Comparison of ENCODE assay signal across 17 cellular contexts in the genomic region with DNA sequence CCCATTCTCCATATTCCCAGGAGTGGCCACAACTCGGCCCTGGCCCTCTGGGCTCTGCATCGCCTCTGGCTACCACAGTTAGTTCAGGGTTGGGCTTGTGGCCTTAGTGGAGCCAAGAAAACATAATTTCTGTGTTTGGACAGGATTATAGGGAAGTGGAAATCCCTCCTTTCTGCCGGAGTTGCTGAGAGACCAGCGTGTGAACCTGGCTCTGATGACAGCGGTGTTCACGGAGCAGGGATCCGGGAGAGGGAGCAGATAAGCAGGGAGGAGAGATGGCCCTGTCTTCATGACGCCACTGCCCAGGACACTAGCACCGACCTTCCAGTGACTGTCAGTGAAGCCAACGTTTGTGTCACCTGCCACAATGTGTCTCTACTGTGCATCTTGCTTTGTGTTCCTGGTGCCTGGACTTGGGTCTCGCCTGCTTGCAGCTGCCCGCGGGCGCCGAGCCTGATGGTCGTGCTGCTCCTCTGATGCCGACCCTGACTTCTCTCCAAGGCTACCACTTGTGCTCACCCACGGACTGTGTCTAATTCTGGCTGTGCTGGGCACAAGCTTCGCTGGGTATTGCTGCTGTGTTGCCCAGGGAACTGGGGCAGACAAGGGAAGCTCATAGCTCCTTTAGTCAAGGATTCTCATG.
DNase-seq lines count a peak whose midpoint lies in the region; ATAC-seq and TF ChIP-seq lines count a peak whose summit lies in the region.
"Had no signal": no experiment of that assay in that cellular context is flagged by ENCODE, and none has a peak within 500 bp of the region (broad histone marks: within the 10 kb centered on the region; RNA-seq: fewer than 3 reads in every experiment).

No MANE protein-coding gene starts in this region.

- no peaks in the 10 kb centered on the region for H3K23me2 ChIP-seq in H9 (ENCODE audit: insufficient read length, low read depth, low read length, poor library complexity, severe bottlenecking)

- no peak overlapping the region for H2BK20ac ChIP-seq in H9 (ENCODE audit: low read depth, low read length, poor library complexity, severe bottlenecking)

- H3K27ac Mint-ChIP-seq in H9: no peak overlapping the region; a peak in 1 of 7 replicates

- H2BK15ac ChIP-seq in H9 (ENCODE audit: low read depth, low read length): no peak overlapping the region

- no peaks in the 10 kb centered on the region for H3K79me2 ChIP-seq in H9 (ENCODE audit: insufficient read depth, low read length)

- H2BK12ac ChIP-seq in H9 (ENCODE audit: insufficient read length, low read depth, low read length): no peak overlapping the region

- no peaks in the 10 kb centered on the region for H3K9me3 ChIP-seq in H9 (ENCODE audit: control insufficient read depth, low read depth, low read length)

- DNase-seq in H9: no peak
- DNase-seq in cerebellar cortex (ENCODE audit: low spot score): peak; percentile 12
- DNase-seq in inferior parietal cortex (ENCODE audit: extremely low spot score): peak; percentile 51
- DNase-seq in sciatic nerve (ENCODE audit: low spot score): no peak
- DNase-seq in DMS 273 (lab: John Stamatoyannopoulos, UW; ENCODE audit: unreplicated experiment): no peak
- no peak for DNase-seq in central memory CD4-positive, alpha-beta T cell
- DNase-seq: activated CD4-positive, CD25-positive, alpha-beta regulatory T cell treated with anti-CD3 and anti-CD28 coated beads, Interleukin-2, amount 50 U/mL, for 72 hours; activated CD8-positive, alpha-beta memory T cell treated with anti-CD3 and anti-CD28 coated beads, Interleukin-2, amount 50 U/mL, for 4 hours; activated effector memory CD4-positive, alpha-beta T cell treated with Interleukin-2 at 50 U/mL for 16 hours; left colon; NCI-H1417; NCI-H2171 treated with DMSO at 0.1 percent for 48 hours; NCI-H748 treated with DMSO at 0.1 percent for 48 hours; OCI-M1; T-helper 9 cell had no signal

- ATAC-seq in sciatic nerve (peak; percentile 49), GM18502 (IDR thresholded peaks at IDR 0.05; ENCODE audit: poor library complexity, unreplicated experiment) (no peak), SK-N-SH treated with all-trans-retinoic acid at 6 μM for 48 hours (no peak)
- ATAC-seq: left colon had no signal

- H3K27me3 Mint-ChIP-seq in H9 (ENCODE audit: low read depth): peaks cover 2% of the 10 kb centered on the region; the same call in 1 of the 2 replicates

- peak overlapping the region; percentile 32; the same call in 1 of the 2 replicates for H3K14ac ChIP-seq in H9 (ENCODE audit: insufficient read depth, low read length)

- H3K79me1 ChIP-seq in H9 (ENCODE audit: insufficient read depth, low read depth, low read length, poor library complexity, severe bottlenecking): no peaks in the 10 kb centered on the region

- no peak overlapping the region for H3T11ph ChIP-seq in H9 (ENCODE audit: low read length)

- H3K9ac ChIP-seq in H9 (ENCODE audit: extremely low read depth, insufficient read length, low read length): no peak overlapping the region

- TF ChIP-seq CTCF in H9 (conservative IDR thresholded peaks at IDR 0.05): no peak

- no peak overlapping the region for H3K18ac ChIP-seq in H9 (ENCODE audit: insufficient read length, low read depth, low read length)

- no peak overlapping the region for H3K23ac ChIP-seq in H9 (ENCODE audit: insufficient read length, low read depth, low read length)

- no peak overlapping the region for H3K4me2 ChIP-seq in H9 (ENCODE audit: insufficient read depth, insufficient read length, low read length)

- H3K4me1 Mint-ChIP-seq in H9: no peaks in the 10 kb centered on the region

- no peak overlapping the region for H2AFZ ChIP-seq in H9 (ENCODE audit: low read length)

- no peak overlapping the region for H3K4me3 Mint-ChIP-seq in H9

- no peak overlapping the region for H2BK120ac ChIP-seq in H9 (ENCODE audit: low read depth, low read length, poor library complexity, severe bottlenecking)

- no peak overlapping the region for H4K5ac ChIP-seq in H9 (ENCODE audit: insufficient read length, low read depth, low read length)

- H3K56ac ChIP-seq in H9 (ENCODE audit: insufficient read length, low read depth, low read length): no peak overlapping the region

- H3K9me3 Mint-ChIP-seq in H9: peaks cover 0 to 63% of the 10 kb centered on the region in 2 experiments; a peak in 2 of 5 replicates

- no peak overlapping the region for H3K4ac ChIP-seq in H9 (ENCODE audit: low read depth, low read length)

- WGBS in H9 (ENCODE audit: extremely low coverage, insufficient read length, low lambda C conversion rate): no CpG with 5 or more reads among the region's 19 CpGs

- H3K36me3 Mint-ChIP-seq in H9 (ENCODE audit: insufficient read depth in 1 of 3, low read depth in 3 of 3): peaks cover 0 to 24% (median 0%) of the 10 kb centered on the region in 3 experiments; a peak in 2 of 7 replicates

- H4K20me1 ChIP-seq in H9 (ENCODE audit: control insufficient read depth, insufficient read depth, insufficient read length): no peaks in the 10 kb centered on the region

- no peak overlapping the region for H4K91ac ChIP-seq in H9 (ENCODE audit: insufficient read length, low read depth, low read length)

- no peak overlapping the region for H3K27ac ChIP-seq in H9 (ENCODE audit: insufficient read length, low read depth, low read length)

- intact Hi-C loops in sciatic nerve (cut with DNase I): no loop called here

- H2AK5ac ChIP-seq in H9 (ENCODE audit: insufficient read length, low read length): no peak overlapping the region

- no peaks in the 10 kb centered on the region for H3K4me1 ChIP-seq in H9 (ENCODE audit: insufficient read depth, low read length)

- no peak overlapping the region for H2BK5ac ChIP-seq in H9 (ENCODE audit: insufficient read length, low read length)

- H4K8ac ChIP-seq in H9 (replicated peaks; ENCODE audit: insufficient read length, low read depth, low read length): no peak overlapping the region

- no peaks in the 10 kb centered on the region for H3K27me3 ChIP-seq in H9 (ENCODE audit: insufficient read depth, low read length)

TF ChIP-seq in SK-N-SH treated with all-trans-retinoic acid at 6 μM for 48 hours, 23 proteins besides CTCF, POLR2A, EP300 and RAD21 (continues in another document):
- TF ChIP-seq ARNTL (CRISPR knock-in tag; IDR thresholded peaks at IDR 0.05; ENCODE audit: borderline replicate concordance, low read depth) (no peak), BACH2 (CRISPR knock-in tag; IDR thresholded peaks at IDR 0.05; ENCODE audit: borderline replicate concordance) (no peak), ESRRG (CRISPR knock-in tag; IDR thresholded peaks at IDR 0.05) (no peak), ZFP3 (CRISPR knock-in tag; IDR thresholded peaks at IDR 0.05) (no peak), ZNF70 (CRISPR knock-in tag; IDR thresholded peaks at IDR 0.05) (no peak), ZNF565 (CRISPR knock-in tag; conservative IDR thresholded peaks at IDR 0.05; ENCODE audit: low read depth) (no peak), PPARA (CRISPR knock-in tag; IDR thresholded peaks at IDR 0.05; ENCODE audit: borderline replicate concordance) (no peak), ISL1 (CRISPR knock-in tag; IDR thresholded peaks at IDR 0.05) (no peak)
- TF ChIP-seq, protein P1, sequence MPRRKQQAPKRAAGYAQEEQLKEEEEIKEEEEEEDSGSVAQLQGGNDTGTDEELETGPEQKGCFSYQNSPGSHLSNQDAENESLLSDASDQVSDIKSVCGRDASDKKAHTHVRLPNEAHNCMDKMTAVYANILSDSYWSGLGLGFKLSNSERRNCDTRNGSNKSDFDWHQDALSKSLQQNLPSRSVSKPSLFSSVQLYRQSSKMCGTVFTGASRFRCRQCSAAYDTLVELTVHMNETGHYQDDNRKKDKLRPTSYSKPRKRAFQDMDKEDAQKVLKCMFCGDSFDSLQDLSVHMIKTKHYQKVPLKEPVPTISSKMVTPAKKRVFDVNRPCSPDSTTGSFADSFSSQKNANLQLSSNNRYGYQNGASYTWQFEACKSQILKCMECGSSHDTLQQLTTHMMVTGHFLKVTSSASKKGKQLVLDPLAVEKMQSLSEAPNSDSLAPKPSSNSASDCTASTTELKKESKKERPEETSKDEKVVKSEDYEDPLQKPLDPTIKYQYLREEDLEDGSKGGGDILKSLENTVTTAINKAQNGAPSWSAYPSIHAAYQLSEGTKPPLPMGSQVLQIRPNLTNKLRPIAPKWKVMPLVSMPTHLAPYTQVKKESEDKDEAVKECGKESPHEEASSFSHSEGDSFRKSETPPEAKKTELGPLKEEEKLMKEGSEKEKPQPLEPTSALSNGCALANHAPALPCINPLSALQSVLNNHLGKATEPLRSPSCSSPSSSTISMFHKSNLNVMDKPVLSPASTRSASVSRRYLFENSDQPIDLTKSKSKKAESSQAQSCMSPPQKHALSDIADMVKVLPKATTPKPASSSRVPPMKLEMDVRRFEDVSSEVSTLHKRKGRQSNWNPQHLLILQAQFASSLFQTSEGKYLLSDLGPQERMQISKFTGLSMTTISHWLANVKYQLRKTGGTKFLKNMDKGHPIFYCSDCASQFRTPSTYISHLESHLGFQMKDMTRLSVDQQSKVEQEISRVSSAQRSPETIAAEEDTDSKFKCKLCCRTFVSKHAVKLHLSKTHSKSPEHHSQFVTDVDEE (CRISPR knock-in tag; IDR thresholded peaks at IDR 0.05): no peak
- TF ChIP-seq, protein P2, sequence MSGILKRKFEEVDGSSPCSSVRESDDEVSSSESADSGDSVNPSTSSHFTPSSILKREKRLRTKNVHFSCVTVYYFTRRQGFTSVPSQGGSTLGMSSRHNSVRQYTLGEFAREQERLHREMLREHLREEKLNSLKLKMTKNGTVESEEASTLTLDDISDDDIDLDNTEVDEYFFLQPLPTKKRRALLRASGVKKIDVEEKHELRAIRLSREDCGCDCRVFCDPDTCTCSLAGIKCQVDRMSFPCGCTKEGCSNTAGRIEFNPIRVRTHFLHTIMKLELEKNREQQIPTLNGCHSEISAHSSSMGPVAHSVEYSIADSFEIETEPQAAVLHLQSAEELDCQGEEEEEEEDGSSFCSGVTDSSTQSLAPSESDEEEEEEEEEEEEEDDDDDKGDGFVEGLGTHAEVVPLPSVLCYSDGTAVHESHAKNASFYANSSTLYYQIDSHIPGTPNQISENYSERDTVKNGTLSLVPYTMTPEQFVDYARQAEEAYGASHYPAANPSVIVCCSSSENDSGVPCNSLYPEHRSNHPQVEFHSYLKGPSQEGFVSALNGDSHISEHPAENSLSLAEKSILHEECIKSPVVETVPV (CRISPR knock-in tag; IDR thresholded peaks at IDR 0.05): no peak

Comparison
In these comparisons a context has a peak if more than half of its experiments do, and no peak if none do; other contexts are left out.
1. DNase-seq: peak in cerebellar cortex (single experiment) and inferior parietal cortex (single experiment); none in H9 (single experiment), sciatic nerve (single experiment), DMS 273 (single experiment) and central memory CD4-positive, alpha-beta T cell (single experiment).